9 cellular contexts compared by ENCODE assay signal in the genomic region with DNA sequence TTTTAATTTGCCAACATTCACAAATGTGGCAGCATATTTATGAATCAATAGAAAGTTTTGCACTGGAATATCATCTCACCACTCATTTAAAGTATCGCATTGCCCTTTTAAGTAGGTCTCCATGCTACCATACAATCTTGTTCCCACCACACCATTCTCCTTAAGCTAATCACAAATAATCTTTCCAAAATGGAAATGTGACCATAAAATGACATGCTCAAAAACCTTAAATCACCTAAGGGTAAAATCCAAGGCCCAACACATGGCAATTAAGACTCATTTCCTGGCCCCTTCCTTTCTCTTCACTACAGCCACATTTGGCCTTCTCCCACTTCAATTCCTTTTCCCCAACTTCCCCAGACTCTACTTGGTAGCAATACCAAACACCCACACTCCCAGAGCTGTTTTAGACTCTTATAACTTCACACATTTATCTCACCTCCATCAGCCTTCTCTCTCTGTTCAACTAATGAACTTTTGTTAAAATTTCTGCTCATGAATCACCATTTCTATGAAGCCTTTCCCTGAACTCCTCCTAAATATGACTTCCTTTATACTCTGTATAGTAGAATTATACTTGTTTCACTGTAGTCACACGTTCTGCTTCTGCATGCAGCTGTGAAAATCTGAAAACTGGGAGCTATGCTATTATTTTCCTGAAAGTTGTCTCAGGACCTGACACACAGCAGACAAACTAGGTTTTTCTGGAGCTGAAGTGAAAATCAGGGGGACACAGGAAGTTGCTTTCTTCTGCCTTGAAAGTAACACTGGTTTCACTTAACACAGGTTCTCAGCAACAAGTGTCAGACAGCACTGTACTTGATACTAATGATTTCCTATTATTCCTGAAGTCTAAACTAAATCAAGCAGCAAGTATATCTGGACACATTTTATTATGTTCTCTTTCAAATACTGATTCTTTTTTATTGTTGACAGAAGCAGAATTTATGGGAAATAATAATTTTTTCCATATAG.
A peak's percentile ranks its signal among the peaks of the same experiment; 100 is the strongest.
DNase-seq lines count a peak whose midpoint lies in the region; ATAC-seq and TF ChIP-seq lines count a peak whose summit lies in the region.
"Had no signal": no experiment of that assay in that cellular context is flagged by ENCODE, and none has a peak within 500 bp of the region (broad histone marks: within the 10 kb centered on the region; RNA-seq: fewer than 3 reads in every experiment).

No MANE protein-coding gene starts in this region.

- H3K27me3 Mint-ChIP-seq in activated CD4-positive, alpha-beta T cell treated with anti-CD3 and anti-CD28 coated beads, Interleukin-2, amount 10 ng/mL, durations not matched to agents 24 days and 14 days, result no peaks in the 10 kb centered on the region

- H3K4me3 ChIP-seq in NB4 (ENCODE audit: low read depth, low read length) (no peak overlapping the region), spleen (no peak overlapping the region)
- H3K4me3 ChIP-seq: A549 had no signal

- peaks cover 0 to 45% (median 15%) of the 10 kb centered on the region in 6 donors for H3K4me1 ChIP-seq in spleen

- DNase-seq in activated CD4-positive, alpha-beta T cell treated with anti-CD3 and anti-CD28 coated beads, Interleukin-2, amount 10 ng/mL, durations not matched to agents 24 days and 14 days, result no peak
- DNase-seq in activated CD4-positive, alpha-beta T cell treated with anti-CD3 and anti-CD28 coated beads, Interleukin-2, amount 50 U/mL, for 1 hour, result no peak
- peak; percentile 28 for DNase-seq in NB4 (ENCODE audit: low read depth)
- no peak for DNase-seq in spleen
- DNase-seq in hippocampal formation (lab: John Stamatoyannopoulos, UW), result no peak
- no peak for DNase-seq in NCI-H510A (lab: John Stamatoyannopoulos, UW)
- no peak for DNase-seq in AG08396 (ENCODE audit: low spot score)

- 56 to 68% (median 64%) methylated on average over 2 of the region's 2 CpGs for WGBS in spleen, 5 donors

- H3K36me3 ChIP-seq in spleen, result peaks cover 0 to 4% (median 0%) of the 10 kb centered on the region in 6 donors

- ATAC-seq in HG02623 (IDR thresholded peaks at IDR 0.05; ENCODE audit: unreplicated experiment), result peak; percentile 58
- ATAC-seq: A549 had no signal

- H3K27me3 ChIP-seq in spleen (replicated peaks in 1 of 7), result no peaks in the 10 kb centered on the region

- peak overlapping the region; percentile 16 to 54 (median 39) for H3K27ac ChIP-seq in spleen
- H3K27ac ChIP-seq: A549 had no signal

- TF ChIP-seq POLR2A in NB4 (IDR thresholded peaks at IDR 0.05; ENCODE audit: extremely low read depth, insufficient read length) (no peak), spleen (IDR thresholded peaks at IDR 0.05) (no peak)

- H3K4me3 Mint-ChIP-seq in activated CD4-positive, alpha-beta T cell treated with anti-CD3 and anti-CD28 coated beads, Interleukin-2, amount 10 ng/mL, durations not matched to agents 24 days and 14 days, result peak overlapping the region; percentile 46

- no peaks in the 10 kb centered on the region for H3K9me3 ChIP-seq in spleen
- H3K9me3 ChIP-seq: A549 had no signal

- peaks cover 21% of the 10 kb centered on the region for H3K4me1 Mint-ChIP-seq in activated CD4-positive, alpha-beta T cell treated with anti-CD3 and anti-CD28 coated beads, Interleukin-2, amount 10 ng/mL, durations not matched to agents 24 days and 14 days

- TF ChIP-seq CTCF in NB4 (IDR thresholded peaks at IDR 0.05; ENCODE audit: low read depth, low read length), result no peak
- no peak for TF ChIP-seq CTCF in spleen (IDR thresholded peaks at IDR 0.05 in 8 of 11, conservative IDR thresholded peaks at IDR 0.05 in 3 of 11)

- peaks cover 9% of the 10 kb centered on the region for H3K9me3 Mint-ChIP-seq in activated CD4-positive, alpha-beta T cell treated with anti-CD3 and anti-CD28 coated beads, Interleukin-2, amount 10 ng/mL, durations not matched to agents 24 days and 14 days

- peak overlapping the region; percentile 89 for H3K27ac Mint-ChIP-seq in activated CD4-positive, alpha-beta T cell treated with anti-CD3 and anti-CD28 coated beads, Interleukin-2, amount 10 ng/mL, durations not matched to agents 24 days and 14 days

- peaks cover under 1% of the 10 kb centered on the region for H3K36me3 Mint-ChIP-seq in activated CD4-positive, alpha-beta T cell treated with anti-CD3 and anti-CD28 coated beads, Interleukin-2, amount 10 ng/mL, durations not matched to agents 24 days and 14 days (ENCODE audit: low read depth)

- intact Hi-C loops in activated CD4-positive, alpha-beta T cell treated with anti-CD3 and anti-CD28 coated beads, Interleukin-2, amount 10 ng/mL, durations not matched to agents 24 days and 14 days (cut with micrococcal nuclease), result loop anchor here (2.0 kb wide), 1 partner anchor 15 kb away; no protein-coding TSS in a partner anchor
- intact Hi-C loops in spleen (cut with DNase I; ENCODE audit: low total_unique reads), result no loop called here
